In the genomic region with DNA sequence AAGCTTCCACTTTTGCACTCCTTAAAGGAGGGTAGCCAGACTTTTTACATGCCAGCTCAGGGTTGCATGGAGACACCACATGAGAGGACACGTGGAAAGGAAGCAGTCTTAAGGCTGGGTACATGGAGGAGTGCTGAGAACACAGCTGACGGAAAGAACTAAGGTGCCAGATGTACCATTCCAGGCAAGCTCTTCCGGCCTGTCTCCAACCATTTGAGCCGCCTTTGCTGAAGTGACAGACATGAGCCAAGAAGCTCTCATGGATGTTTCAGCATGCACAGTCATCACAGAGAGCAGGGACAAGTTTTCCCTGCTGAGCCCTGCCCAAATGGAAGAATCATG, we compare ENCODE assay signal across 13 cellular contexts.
"Had no signal": no experiment of that assay in that cellular context is flagged by ENCODE, and none has a peak within 500 bp of the region (broad histone marks: within the 10 kb centered on the region; RNA-seq: fewer than 3 reads in every experiment).

No MANE protein-coding gene starts in this region.

- H3K9me3 Mint-ChIP-seq: activated B cell treated with CpG ODN at 0.5 μM for 24 hours; activated CD4-positive, alpha-beta T cell treated with anti-CD3 and anti-CD28 coated beads, Interleukin-2, amount 10 ng/mL, durations not matched to agents 24 days and 14 days; activated naive CD8-positive, alpha-beta T cell treated with anti-CD3 and anti-CD28 coated beads, Interleukin-2, amount 50 U/mL, for 24 hours; memory B cell; T-helper 1 cell treated with Interleukin-12 subunit alpha and Interleukin-12 subunit beta and Interleukin-4 antibody, amounts not matched to agents 30 μg/mL and 1 μg/mL, for 36 hours had no signal

- H3K27ac ChIP-seq: colonic mucosa, thyroid gland, uterus had no signal

- DNase-seq: activated B cell treated with CpG ODN at 0.5 μM for 24 hours; activated CD4-positive, alpha-beta T cell treated with anti-CD3 and anti-CD28 coated beads, Interleukin-2, amount 10 ng/mL, durations not matched to agents 24 days and 14 days; activated naive CD4-positive, alpha-beta T cell treated with Interleukin-2 at 50 U/mL for 16 hours; activated naive CD8-positive, alpha-beta T cell treated with anti-CD3 and anti-CD28 coated beads, Interleukin-2, amount 50 U/mL, for 24 hours; colonic mucosa; left colon; small intestine; thyroid gland; uterus had no signal

- H3K36me3 Mint-ChIP-seq: memory B cell had no signal

- H3K9me3 ChIP-seq: colonic mucosa, thyroid gland, uterus had no signal

- H3K27ac Mint-ChIP-seq: activated CD4-positive, alpha-beta T cell treated with anti-CD3 and anti-CD28 coated beads, Interleukin-2, amount 10 ng/mL, durations not matched to agents 24 days and 14 days; activated naive CD8-positive, alpha-beta T cell treated with anti-CD3 and anti-CD28 coated beads, Interleukin-2, amount 50 U/mL, for 24 hours; T-helper 1 cell treated with Interleukin-12 subunit alpha and Interleukin-12 subunit beta and Interleukin-4 antibody, amounts not matched to agents 30 μg/mL and 1 μg/mL, for 36 hours had no signal

- H3K27me3 Mint-ChIP-seq: activated B cell treated with CpG ODN at 0.5 μM for 24 hours, memory B cell had no signal

- H3K36me3 ChIP-seq: colonic mucosa, thyroid gland, uterus had no signal

- H3K4me3 ChIP-seq: colonic mucosa, thyroid gland, uterus had no signal

- FAIRE-seq: astrocyte, small intestine, TTC549 had no signal

- H3K4me1 ChIP-seq: colonic mucosa, thyroid gland, uterus had no signal

- H3K4me3 Mint-ChIP-seq: activated B cell treated with CpG ODN at 0.5 μM for 24 hours; activated CD4-positive, alpha-beta T cell treated with anti-CD3 and anti-CD28 coated beads, Interleukin-2, amount 10 ng/mL, durations not matched to agents 24 days and 14 days; activated naive CD8-positive, alpha-beta T cell treated with anti-CD3 and anti-CD28 coated beads, Interleukin-2, amount 50 U/mL, for 24 hours; memory B cell; T-helper 1 cell treated with Interleukin-12 subunit alpha and Interleukin-12 subunit beta and Interleukin-4 antibody, amounts not matched to agents 30 μg/mL and 1 μg/mL, for 36 hours had no signal

- H3K27me3 ChIP-seq: colonic mucosa, thyroid gland, uterus had no signal
